In genomic region chr11:91790873-91791468, GRCh38 we compare ENCODE assay signal across 1 cellular context.
TF ChIP-seq lines count a peak whose summit lies in the region.

No MANE protein-coding gene starts in this region.

TF ChIP-seq in WTC11, 78 proteins besides CTCF, POLR2A, EP300 and RAD21 (continued from another document):
- TF ChIP-seq ATF2 (CRISPR knock-in tag; IDR thresholded peaks at IDR 0.05; ENCODE audit: borderline replicate concordance, low read depth) (no peak), FOXJ3 (CRISPR knock-in tag; IDR thresholded peaks at IDR 0.05; ENCODE audit: borderline replicate concordance) (no peak), ELF4 (CRISPR knock-in tag; IDR thresholded peaks at IDR 0.05; ENCODE audit: low read depth) (no peak), ATF1 (CRISPR knock-in tag; IDR thresholded peaks at IDR 0.05) (no peak), SMAD4 (CRISPR knock-in tag; IDR thresholded peaks at IDR 0.05) (no peak), NFATC4 (CRISPR knock-in tag; IDR thresholded peaks at IDR 0.05) (no peak)
TF ChIP-seq in WTC11: peak in this region for 0.
